1 cellular context compared by ENCODE assay signal in genomic region chr22:36998620-36999351, GRCh38.
TF ChIP-seq lines count a peak whose summit lies in the region.

No MANE protein-coding gene starts in this region.

TF ChIP-seq in HCT116, 20 proteins besides CTCF, POLR2A, EP300 and RAD21:
- TF ChIP-seq JUND (IDR thresholded peaks at IDR 0.05), result peak; percentile 55
- TF ChIP-seq TCF7L2 (IDR thresholded peaks at IDR 0.05; ENCODE audit: borderline replicate concordance, extremely low read depth, insufficient read depth, insufficient read length), result no peak
- peak; percentile 23; the same call in 1 of the 2 replicates for TF ChIP-seq MAX (IDR thresholded peaks at IDR 0.05)
- no peak for TF ChIP-seq EZH2 (IDR thresholded peaks at IDR 0.05)
- TF ChIP-seq REST (IDR thresholded peaks at IDR 0.05; ENCODE audit: low read depth), result no peak
- TF ChIP-seq FOSL1 (IDR thresholded peaks at IDR 0.05; ENCODE audit: low read depth), result peak; percentile 69
